In genomic region chr3:159989973-159990846, GRCh38 we compare ENCODE assay signal across 9 cellular contexts. TPM values are rescaled to one million over a fixed set of nuclear protein-coding genes. Genes with fewer than 3 reads are reported as not detected.
DNase-seq lines count a peak whose midpoint lies in the region; ATAC-seq and TF ChIP-seq lines count a peak whose summit lies in the region.
"Had no signal": no experiment of that assay in that cellular context is flagged by ENCODE, and none has a peak within 500 bp of the region (broad histone marks: within the 10 kb centered on the region; RNA-seq: fewer than 3 reads in every experiment).

No MANE protein-coding gene starts in this region.

- no peaks in the 10 kb centered on the region for H3K9me3 Mint-ChIP-seq in CD4-positive, alpha-beta memory T cell

- peak overlapping the region in 5 of 7 donors; percentile 1 to 55 (median 32) for H3K27ac Mint-ChIP-seq in CD4-positive, alpha-beta memory T cell
- H3K27ac Mint-ChIP-seq in T-helper 17 cell = peak overlapping the region; percentile 27

- no peak for DNase-seq in CD4-positive, alpha-beta memory T cell
- DNase-seq in T-helper 17 cell (no peak), right lobe of liver (no peak), OCI-LY7 (ENCODE audit: low spot score) (no peak), NCI-H2227 (lab: John Stamatoyannopoulos, UW; ENCODE audit: unreplicated experiment) (no peak), RWPE1 (ENCODE audit: low spot score) (no peak)
- DNase-seq: activated gamma-delta T cell treated with Interleukin-2 at 50 U/mL for 16 hours, NCI-H510A had no signal

- no peak overlapping the region for H2AFZ ChIP-seq in OCI-LY7 (ENCODE audit: low read length)

- H3K4me2 ChIP-seq in OCI-LY7 (ENCODE audit: low read length) = no peak overlapping the region

- H3K36me3 ChIP-seq in CD4-positive, alpha-beta memory T cell (ENCODE audit: insufficient read depth, low read length) = no peaks in the 10 kb centered on the region
- H3K36me3 ChIP-seq in right lobe of liver = no peaks in the 10 kb centered on the region
- H3K36me3 ChIP-seq in OCI-LY7 (ENCODE audit: insufficient read depth, low read length) = no peaks in the 10 kb centered on the region

- TF ChIP-seq CTCF in GM12875 (IDR thresholded peaks at IDR 0.05; ENCODE audit: borderline replicate concordance, insufficient read depth, low read depth, low read length) = peak; percentile 34; the same call in 1 of the 2 replicates
- no peak for TF ChIP-seq CTCF in right lobe of liver (IDR thresholded peaks at IDR 0.05)
- TF ChIP-seq CTCF in OCI-LY7 (conservative IDR thresholded peaks at IDR 0.05; ENCODE audit: low read length) = no peak
- TF ChIP-seq CTCF in RWPE1 (conservative IDR thresholded peaks at IDR 0.05; ENCODE audit: low read depth) = no peak

- peak overlapping the region; percentile 66 to 85 (median 84) for H3K4me3 Mint-ChIP-seq in CD4-positive, alpha-beta memory T cell
- peak overlapping the region; percentile 85 for H3K4me3 Mint-ChIP-seq in T-helper 17 cell

- peaks cover 9 to 47% (median 17%) of the 10 kb centered on the region in 4 donors for H3K4me1 Mint-ChIP-seq in CD4-positive, alpha-beta memory T cell
- peaks cover 18% of the 10 kb centered on the region for H3K4me1 Mint-ChIP-seq in T-helper 17 cell

- no peak overlapping the region for H3K27ac ChIP-seq in CD4-positive, alpha-beta memory T cell (ENCODE audit: low read depth, low read length)
- H3K27ac ChIP-seq in right lobe of liver = no peak overlapping the region
- no peak overlapping the region for H3K27ac ChIP-seq in OCI-LY7 (ENCODE audit: low read depth, low read length, poor library complexity, severe bottlenecking)
- H3K27ac ChIP-seq in RWPE1 = no peak overlapping the region

- CTCF ChIA-PET in CD4-positive, alpha-beta memory T cell (lab: Charles Lee; ENCODE audit: partially characterized antibody) = interaction anchor here (1.0 to 7.1 kb wide), 7 partner anchors 10 to 459 kb away, joined by 3 to 128 read pairs (median 13); partner anchors contain the start of gene TRIM59
- CTCF ChIA-PET in OCI-LY7 (lab: Charles Lee; ENCODE audit: unreplicated experiment) = no interaction called here
- CTCF ChIA-PET in RWPE1 (lab: Yijun Ruan, JAX) = interaction anchor here (0.6 to 2.2 kb wide), 5 partner anchors 9 to 119 kb away, joined by 3 to 5 read pairs (median 4); no protein-coding TSS in a partner anchor

- TF ChIP-seq POLR2A in right lobe of liver (IDR thresholded peaks at IDR 0.05) = no peak

- WGBS in right lobe of liver (ENCODE audit: insufficient coverage, low coverage, low lambda C conversion rate, missing lambda C conversion rate) = 59% methylated on average over 4 of the region's 5 CpGs

- no peaks in the 10 kb centered on the region for H3K79me2 ChIP-seq in OCI-LY7 (ENCODE audit: insufficient read depth, low read depth, low read length)

- H4K20me1 ChIP-seq in OCI-LY7 (ENCODE audit: insufficient read depth, low read length) = no peaks in the 10 kb centered on the region

- ATAC-seq in T-helper 17 cell (no peak), right lobe of liver (peak; percentile 17 to 60 (median 44))

- no peaks in the 10 kb centered on the region for H3K9me2 ChIP-seq in OCI-LY7 (ENCODE audit: insufficient read depth, low read length)

- H3K27me3 ChIP-seq in CD4-positive, alpha-beta memory T cell (ENCODE audit: insufficient read depth, low read length) = no peaks in the 10 kb centered on the region
- H3K27me3 ChIP-seq in right lobe of liver = no peaks in the 10 kb centered on the region

- no peak overlapping the region for H3K4me3 ChIP-seq in CD4-positive, alpha-beta memory T cell (ENCODE audit: low read length in 2 of 2)
- H3K4me3 ChIP-seq in GM12875 (ENCODE audit: low read depth, low read length) (peak overlapping the region; percentile 72), right lobe of liver (no peak overlapping the region), OCI-LY7 (ENCODE audit: low read depth, low read length, poor library complexity, severe bottlenecking) (no peak overlapping the region)

- BruUV-seq in OCI-LY7 (replicated peaks; lab: Mats Ljungman, UMichigan) = no TSS peak

- H3K36me3 Mint-ChIP-seq in CD4-positive, alpha-beta memory T cell = peaks cover 0 to 3% of the 10 kb centered on the region in 2 donors
- no peaks in the 10 kb centered on the region for H3K36me3 Mint-ChIP-seq in T-helper 17 cell (ENCODE audit: low read depth)

- no peaks in the 10 kb centered on the region for H3K9me3 ChIP-seq in CD4-positive, alpha-beta memory T cell (ENCODE audit: control insufficient read depth in 1 of 2, low read length in 2 of 2)
- H3K9me3 ChIP-seq in T-helper 17 cell (ENCODE audit: control insufficient read depth, low read length, poor library complexity, severe bottlenecking) (no peaks in the 10 kb centered on the region), right lobe of liver (no peaks in the 10 kb centered on the region), OCI-LY7 (ENCODE audit: low read length) (no peaks in the 10 kb centered on the region)

- H3K4me1 ChIP-seq in CD4-positive, alpha-beta memory T cell (ENCODE audit: insufficient read depth, low read length) = peaks cover 12% of the 10 kb centered on the region
- H3K4me1 ChIP-seq in right lobe of liver (peaks cover 0 to 10% (median 0%) of the 10 kb centered on the region in 4 donors), OCI-LY7 (ENCODE audit: insufficient read depth, low read length, poor library complexity, severe bottlenecking) (no peaks in the 10 kb centered on the region)

- POLR2A ChIA-PET in CD4-positive, alpha-beta memory T cell (lab: Charles Lee; ENCODE audit: partially characterized antibody) = no interaction called here
- POLR2A ChIA-PET in OCI-LY7 (lab: Charles Lee) = interaction anchor here (1.4 kb wide), 1 partner anchor 16 kb away, joined by 3 read pairs; no protein-coding TSS in a partner anchor
- POLR2A ChIA-PET in RWPE1 (lab: Yijun Ruan, JAX; ENCODE audit: low non-redundant PET) = no interaction called here

- intact Hi-C loops in CD4-positive, alpha-beta memory T cell (cut with micrococcal nuclease) = no loop called here
- intact Hi-C loops in right lobe of liver (cut with DNase I) (no loop called here), OCI-LY7 (cut with micrococcal nuclease; ENCODE audit: unreplicated experiment) (no loop called here)

- no peaks in the 10 kb centered on the region for H3K27me3 Mint-ChIP-seq in CD4-positive, alpha-beta memory T cell
- H3K27me3 Mint-ChIP-seq in T-helper 17 cell = no peaks in the 10 kb centered on the region

RNA-seq across cellular contexts. Expression of gene IL12A, which starts 1.6 kb away (rescaled TPM):
- under 1 TPM; 0.44 to 0.53 TPM for total RNA-seq in CD4-positive, alpha-beta memory T cell
- polyA plus RNA-seq in CD4-positive, alpha-beta memory T cell = not detected
- total RNA-seq in T-helper 17 cell (1 to 10 TPM; 1.7 to 3.2 TPM), right lobe of liver (under 1 TPM in 1 of 6 experiments, not detected in 5; 0.55 TPM), OCI-LY7 (2022) (not detected in 2 replicates)
- not detected in 2 replicates for total RNA-seq in OCI-LY7 (2014; rRNA removed; shearing (Covaris generic))
